12 cellular contexts compared by ENCODE assay signal in genomic region chr5:109759304-109759703, GRCh38.
DNase-seq lines count a peak whose midpoint lies in the region; ATAC-seq lines count a peak whose summit lies in the region.
"Had no signal": no experiment of that assay in that cellular context is flagged by ENCODE, and none has a peak within 500 bp of the region (broad histone marks: within the 10 kb centered on the region; RNA-seq: fewer than 3 reads in every experiment).

No MANE protein-coding gene starts in this region.

- H3K4me3 ChIP-seq in right cardiac atrium (ENCODE audit: low read length) (peak overlapping the region; percentile 5), skeletal muscle tissue (ENCODE audit: low read length in 3 of 3) (no peak overlapping the region)
- H3K4me3 ChIP-seq: heart right ventricle, Peyer's patch had no signal

- H3K36me3 ChIP-seq in skeletal muscle tissue (ENCODE audit: control insufficient read depth in 3 of 3, insufficient read depth in 3 of 3, low read length in 3 of 3), result peaks cover 3 to 13% (median 4%) of the 10 kb centered on the region in 3 donors

- H3K4me1 ChIP-seq in right cardiac atrium (ENCODE audit: control insufficient read depth, insufficient read depth, low read length), result no peaks in the 10 kb centered on the region
- peaks cover 11 to 14% (median 13%) of the 10 kb centered on the region in 3 donors for H3K4me1 ChIP-seq in skeletal muscle tissue (ENCODE audit: control insufficient read depth in 3 of 3, insufficient read depth in 3 of 3, low read length in 3 of 3)

- H3K9me3 ChIP-seq in right cardiac atrium (ENCODE audit: control insufficient read depth, low read length) (no peaks in the 10 kb centered on the region), skeletal muscle tissue (ENCODE audit: control insufficient read depth in 3 of 3, low read length in 3 of 3) (no peaks in the 10 kb centered on the region)
- H3K9me3 ChIP-seq: Peyer's patch had no signal

- no peak overlapping the region for H3K27ac ChIP-seq in right cardiac atrium (ENCODE audit: low read length)
- peak overlapping the region; percentile 34 for H3K27ac ChIP-seq in skeletal muscle tissue (ENCODE audit: low read depth, low read length)
- H3K27ac ChIP-seq: Peyer's patch had no signal

- ATAC-seq in right cardiac atrium (no peak), Right ventricle myocardium superior (ENCODE audit: poor library complexity) (no peak), GM19023 (IDR thresholded peaks at IDR 0.05; ENCODE audit: unreplicated experiment) (no peak)
- ATAC-seq: heart right ventricle had no signal

- DNase-seq in right cardiac atrium (no peak), Right ventricle myocardium superior (no peak), OCI-M1 (lab: John Stamatoyannopoulos, UW) (peak; percentile 44), fibroblast of peridontal ligament (ENCODE audit: extremely low read depth) (peak; percentile 26), DMS79 treated with DMSO at 0.1 percent for 48 hours (lab: John Stamatoyannopoulos, UW) (no peak)
- no peak for DNase-seq in activated CD4-positive, alpha-beta T cell treated with anti-CD3 and anti-CD28 coated beads, Interleukin-2, amount 50 U/mL, for 4 hours
- DNase-seq: GDM1, heart right ventricle, NCI-H2081 treated with DMSO at 0.1 percent for 48 hours, Peyer's patch had no signal

- H3K9ac ChIP-seq in skeletal muscle tissue (ENCODE audit: low read depth in 1 of 3, low read length in 3 of 3), result peak overlapping the region in 1 of 3 donors; percentile 32

- no peaks in the 10 kb centered on the region for H3K27me3 ChIP-seq in right cardiac atrium (ENCODE audit: control insufficient read depth, insufficient read depth)
- no peaks in the 10 kb centered on the region for H3K27me3 ChIP-seq in skeletal muscle tissue (ENCODE audit: control insufficient read depth in 3 of 3, insufficient read depth in 3 of 3, low read length in 3 of 3)
- H3K27me3 ChIP-seq: heart right ventricle, Peyer's patch had no signal

- intact Hi-C loops in right cardiac atrium (cut with DNase I), result no loop called here
- intact Hi-C loops in Right ventricle myocardium superior (cut with DNase I), result no loop called here

Comparison
In these comparisons a context has a peak if more than half of its experiments do, and no peak if none do; other contexts are left out.
1. DNase-seq: peak in OCI-M1 (single experiment) and fibroblast of peridontal ligament (single experiment); none in right cardiac atrium (0 of 3), Right ventricle myocardium superior (single experiment), DMS79 treated with DMSO at 0.1 percent for 48 hours (single experiment) and activated CD4-positive, alpha-beta T cell treated with anti-CD3 and anti-CD28 coated beads, Interleukin-2, amount 50 U/mL, for 4 hours (0 of 2).